In genomic region chr5:34576849-34577248, GRCh38 we compare ENCODE assay signal across 13 cellular contexts.
"Had no signal": no experiment of that assay in that cellular context is flagged by ENCODE, and none has a peak within 500 bp of the region (broad histone marks: within the 10 kb centered on the region; RNA-seq: fewer than 3 reads in every experiment).

No MANE protein-coding gene starts in this region.

- DNase-seq: activated effector memory CD4-positive, alpha-beta T cell treated with anti-CD3 and anti-CD28 coated beads, Interleukin-2, amount 50 U/mL, for 16 hours; activated T-cell treated with anti-CD3 and anti-CD28 coated beads, Interleukin-2, amount 50 U/mL, for 1 hour; amniotic stem cell; islet precursor cell; left ventricle myocardium inferior; ovary; sigmoid colon; stimulated activated CD4-positive, alpha-beta T cell treated with anti-CD3 and anti-CD28 coated beads, Interleukin-2, amount 100 ng/mL, for 48 hours; T-helper 17 cell had no signal

- H3K4me3 ChIP-seq: breast epithelium, gastroesophageal sphincter, left ventricle myocardium inferior, ovary, sigmoid colon had no signal

- H3K27ac ChIP-seq: breast epithelium, gastroesophageal sphincter, left ventricle myocardium inferior, ovary had no signal

- H3K9me3 ChIP-seq: breast epithelium, gastroesophageal sphincter, ovary, sigmoid colon had no signal

- ATAC-seq: activated CD4-positive, CD25-positive, alpha-beta regulatory T cell treated with anti-CD3 and anti-CD28 coated beads, Interleukin-2, amount 50 U/mL, for 24 hours; activated naive CD4-positive, alpha-beta T cell treated with anti-CD3 and anti-CD28 coated beads, Interleukin-2, amount 50 U/mL, for 72 hours; gastroesophageal sphincter; T-helper 17 cell had no signal

- H3K4me1 ChIP-seq: breast epithelium, left ventricle myocardium inferior had no signal

- H3K27me3 ChIP-seq: breast epithelium, gastroesophageal sphincter, ovary, sigmoid colon had no signal

- H3K36me3 ChIP-seq: breast epithelium, gastroesophageal sphincter, left ventricle myocardium inferior, ovary, sigmoid colon had no signal
